10 cellular contexts compared by ENCODE assay signal in the genomic region with DNA sequence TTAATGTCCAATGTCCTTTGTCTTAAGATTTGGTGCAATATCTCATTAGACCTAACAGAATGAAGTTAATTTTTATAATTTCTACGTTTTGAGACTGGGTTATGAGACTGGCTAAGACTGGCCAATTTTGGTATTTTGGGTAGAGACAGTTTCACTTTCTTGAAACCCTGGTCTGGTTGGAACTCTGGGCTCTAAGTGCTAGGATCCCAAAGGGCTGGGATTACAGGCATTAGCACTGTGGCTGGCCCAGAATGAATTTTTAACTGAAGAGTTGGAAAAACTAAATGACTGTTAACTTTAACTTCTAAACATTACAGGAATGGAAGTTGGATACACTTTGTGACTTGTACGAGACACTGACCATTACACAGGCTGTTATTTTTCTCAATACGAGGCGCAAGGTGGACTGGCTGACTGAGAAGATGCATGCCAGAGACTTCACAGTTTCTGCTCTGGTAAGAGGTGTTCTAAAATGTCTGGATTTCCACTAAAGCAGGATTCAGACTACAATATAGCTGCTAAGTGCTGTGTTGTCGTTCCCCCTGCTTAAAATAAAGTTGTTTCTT. TPM values are rescaled to one million over a fixed set of nuclear protein-coding genes. Genes with fewer than 3 reads are reported as not detected.
DNase-seq lines count a peak whose midpoint lies in the region; ATAC-seq, FAIRE-seq and TF ChIP-seq lines count a peak whose summit lies in the region.
"Had no signal": no experiment of that assay in that cellular context is flagged by ENCODE, and none has a peak within 500 bp of the region (broad histone marks: within the 10 kb centered on the region; RNA-seq: fewer than 3 reads in every experiment).

No MANE protein-coding gene starts in this region.

- H3K27ac Mint-ChIP-seq in CD4-positive, alpha-beta T cell: peak overlapping the region; percentile 96
- H3K27ac Mint-ChIP-seq in brain: peak overlapping the region in 3 of 5 experiments; percentile 5 to 100 (median 20)
- H3K27ac Mint-ChIP-seq in naive B cell: peak overlapping the region in 2 of 6 donors; percentile 47 to 99

- DNase-seq in CD4-positive, alpha-beta T cell: no peak
- no peak for DNase-seq in naive B cell
- no peak for DNase-seq in GOT3 (lab: John Stamatoyannopoulos, UW)
- DNase-seq in stimulated activated CD4-positive, alpha-beta T cell treated with anti-CD3 and anti-CD28 coated beads, Interleukin-4, amount 100 ng/mL, for 24 hours: no peak
- DNase-seq in kidney: no peak
- DNase-seq in NOMO-1 (lab: John Stamatoyannopoulos, UW; ENCODE audit: unreplicated experiment in 2 of 2): no peak
- DNase-seq: caudate nucleus had no signal

- no peak overlapping the region for H3K9ac ChIP-seq in HUES6 (ENCODE audit: low read length)
- H3K9ac ChIP-seq in kidney (ENCODE audit: low read length in 2 of 2): peak overlapping the region in 1 of 2 donors; percentile 20

- H3K36me3 ChIP-seq in HUES6 (ENCODE audit: control insufficient read depth, insufficient read depth, low read length) (peaks cover 84% of the 10 kb centered on the region), kidney (ENCODE audit: control insufficient read depth in 1 of 2, insufficient read depth in 2 of 2, low read length in 2 of 2) (peaks cover 44 to 49% of the 10 kb centered on the region in 2 donors)

- 0 out of 2 replicates have a peak, but pooled peaks cover 1% of the 10 kb centered on the region for H3K4me1 ChIP-seq in HUES6 (ENCODE audit: control insufficient read depth, insufficient read depth, low read length)
- peaks cover 24 to 31% of the 10 kb centered on the region in 2 donors for H3K4me1 ChIP-seq in kidney (ENCODE audit: control insufficient read depth in 1 of 2, insufficient read depth in 1 of 2, low read depth in 1 of 2, low read length in 2 of 2)

- H3K27ac ChIP-seq in CD4-positive, alpha-beta T cell (ENCODE audit: low read depth, low read length): no peak overlapping the region
- H3K27ac ChIP-seq in HUES6 (ENCODE audit: low read depth, low read length) (no peak overlapping the region), kidney (ENCODE audit: low read depth in 2 of 2, low read length in 2 of 2) (no peak overlapping the region)

- POLR2A ChIA-PET in CD4-positive, alpha-beta T cell (lab: Charles Lee): interaction anchor here (1.7 kb wide), 1 partner anchor 13 kb away, joined by 5 read pairs; no protein-coding TSS in a partner anchor

- intact Hi-C loops in CD4-positive, alpha-beta T cell (cut with DNase I, micrococcal nuclease): loop anchor here in 1 of 2 experiments (5.0 kb wide), 1 partner anchor 850 kb away; a partner anchor contains a TSS
- intact Hi-C loops in kidney (cut with DNase I): no loop called here

- no peak for TF ChIP-seq CTCF in CD4-positive, alpha-beta T cell (IDR thresholded peaks at IDR 0.05)
- TF ChIP-seq CTCF in brain (conservative IDR thresholded peaks at IDR 0.05): no peak
- TF ChIP-seq CTCF in kidney (IDR thresholded peaks at IDR 0.05; ENCODE audit: borderline replicate concordance, extremely low read depth, insufficient read depth): no peak

- peaks cover 96% of the 10 kb centered on the region for H3K36me3 Mint-ChIP-seq in CD4-positive, alpha-beta T cell (ENCODE audit: low read depth)
- H3K36me3 Mint-ChIP-seq in brain: peaks cover 72% of the 10 kb centered on the region
- peaks cover 48 to 52% of the 10 kb centered on the region in 2 donors for H3K36me3 Mint-ChIP-seq in naive B cell

- H3K4me3 ChIP-seq in HUES6 (ENCODE audit: low read depth, low read length) (peak overlapping the region; percentile 80; the same call in 1 of the 2 replicates), kidney (ENCODE audit: low read length in 2 of 2) (peak overlapping the region in 1 of 2 donors; percentile 99)

- peak overlapping the region; percentile 95 for H3K4me3 Mint-ChIP-seq in CD4-positive, alpha-beta T cell
- peak overlapping the region; percentile 55 to 99 (median 66) for H3K4me3 Mint-ChIP-seq in brain
- H3K4me3 Mint-ChIP-seq in naive B cell: peak overlapping the region in 5 of 8 donors; percentile 25 to 100 (median 66)

- no peaks in the 10 kb centered on the region for H3K9me3 ChIP-seq in CD4-positive, alpha-beta T cell (ENCODE audit: control insufficient read depth, low read length)
- H3K9me3 ChIP-seq in HUES6 (ENCODE audit: control insufficient read depth, insufficient read depth, low read depth, low read length) (no peaks in the 10 kb centered on the region), kidney (ENCODE audit: control insufficient read depth in 1 of 2, low read length in 2 of 2) (no peaks in the 10 kb centered on the region)

- H3K27me3 Mint-ChIP-seq in CD4-positive, alpha-beta T cell: peaks cover 5% of the 10 kb centered on the region
- H3K27me3 Mint-ChIP-seq in brain: peaks cover 15% of the 10 kb centered on the region
- no peaks in the 10 kb centered on the region for H3K27me3 Mint-ChIP-seq in naive B cell

- FAIRE-seq in kidney (lab: Jason Lieb, UNC): no peak

- CTCF ChIA-PET in CD4-positive, alpha-beta T cell (lab: Charles Lee): no interaction called here

- peaks cover 82% of the 10 kb centered on the region for H3K4me1 Mint-ChIP-seq in CD4-positive, alpha-beta T cell (ENCODE audit: low read depth)
- peaks cover 60% of the 10 kb centered on the region for H3K4me1 Mint-ChIP-seq in brain
- H3K4me1 Mint-ChIP-seq in naive B cell: peaks cover 42 to 58% (median 52%) of the 10 kb centered on the region in 3 donors

- ATAC-seq in CD4-positive, alpha-beta T cell (ENCODE audit: poor library complexity): no peak
- ATAC-seq in naive B cell (ENCODE audit: low read depth in 2 of 2): no peak

- H3K9me3 Mint-ChIP-seq in CD4-positive, alpha-beta T cell: no peaks in the 10 kb centered on the region
- peaks cover 0 to 6% (median 0%) of the 10 kb centered on the region in 5 experiments for H3K9me3 Mint-ChIP-seq in brain
- H3K9me3 Mint-ChIP-seq in naive B cell: peaks cover 0 to 5% (median 0%) of the 10 kb centered on the region in 7 donors

- no peaks in the 10 kb centered on the region for H3K27me3 ChIP-seq in CD4-positive, alpha-beta T cell (ENCODE audit: control insufficient read depth, insufficient read depth, low read length)
- H3K27me3 ChIP-seq in HUES6 (ENCODE audit: control insufficient read depth, insufficient read depth, low read length): no peaks in the 10 kb centered on the region

RNA-seq across cellular contexts. Expression of a gene that starts 3.5 kb away (rescaled TPM):
- 1,000 to 10,000 TPM; 1,039 to 1,046 TPM for total RNA-seq in CD4-positive, alpha-beta T cell
- polyA plus RNA-seq in brain (ENCODE audit: insufficient read depth, low read depth, low replicate concordance): 399 TPM
- 100 to 1,000 TPM; 194 to 296 (median 243) TPM for polyA plus RNA-seq in naive B cell (ENCODE audit: low read depth in 6 of 6)
- total RNA-seq in kidney: 333 TPM
- polyA plus RNA-seq in kidney (ENCODE audit: insufficient read depth, low read depth, low replicate concordance): 310 TPM

RNA-seq across cellular contexts. Expression of a gene that starts 19.4 kb away (rescaled TPM):
- 10 to 100 TPM in 1 of 2 experiments, 1 to 10 TPM in 1; 8.6 to 12.6 TPM for total RNA-seq in CD4-positive, alpha-beta T cell
- polyA plus RNA-seq in brain (ENCODE audit: insufficient read depth, low read depth, low replicate concordance) (32.4 TPM), naive B cell (ENCODE audit: low read depth in 6 of 6) (10 to 100 TPM; 22.2 to 34.4 (median 25.0) TPM), kidney (ENCODE audit: insufficient read depth, low read depth, low replicate concordance) (11.1 TPM)
- 8.9 TPM for total RNA-seq in kidney

RNA-seq across cellular contexts. Expression of a gene that starts 55.6 kb away (rescaled TPM):
- not detected for total RNA-seq in CD4-positive, alpha-beta T cell
- polyA plus RNA-seq in brain (ENCODE audit: insufficient read depth, low read depth, low replicate concordance) (not detected), naive B cell (ENCODE audit: low read depth in 6 of 6) (not detected), kidney (ENCODE audit: insufficient read depth, low read depth, low replicate concordance) (not detected)
- total RNA-seq in kidney: not detected
- total RNA-seq: RPMI7951 had no signal
